ENCODE assay signal across 18 cellular contexts in the genomic region with DNA sequence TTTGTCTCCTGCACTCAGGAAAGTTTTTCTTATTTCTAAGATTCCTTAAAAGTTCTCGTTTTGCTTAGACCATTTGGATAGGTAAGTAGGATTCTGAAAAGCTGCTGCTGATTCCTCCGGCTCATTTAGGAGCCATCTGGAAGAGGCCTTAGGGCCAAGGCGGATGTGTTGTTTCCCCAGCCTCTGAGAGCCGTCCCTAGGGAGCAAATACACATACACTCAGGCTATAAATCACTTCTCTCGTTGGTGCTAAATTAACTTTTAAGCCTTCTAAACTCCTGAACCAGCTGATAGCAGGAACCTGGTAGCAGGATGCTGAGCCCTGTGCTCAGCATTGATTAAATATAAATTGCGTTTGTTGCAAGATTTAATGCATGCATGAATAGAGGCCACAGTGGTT.
A peak's percentile ranks its signal among the peaks of the same experiment; 100 is the strongest.
DNase-seq lines count a peak whose midpoint lies in the region; ATAC-seq, FAIRE-seq and TF ChIP-seq lines count a peak whose summit lies in the region.
"Had no signal": no experiment of that assay in that cellular context is flagged by ENCODE, and none has a peak within 500 bp of the region (broad histone marks: within the 10 kb centered on the region; RNA-seq: fewer than 3 reads in every experiment).

No MANE protein-coding gene starts in this region.

- H3K27ac ChIP-seq in K562 (ENCODE audit: extremely low read depth, low read depth, low read length), result no peak overlapping the region

- no peak overlapping the region for H3K4me3 Mint-ChIP-seq in progenitor cell of endocrine pancreas (ENCODE audit: low read depth)
- no peak overlapping the region for H3K4me3 Mint-ChIP-seq in effector memory CD8-positive, alpha-beta T cell
- H3K4me3 Mint-ChIP-seq: activated CD4-positive, alpha-beta T cell treated with anti-CD3 and anti-CD28 coated beads for 36 hours; T-cell had no signal

- no peaks in the 10 kb centered on the region for H3K36me3 Mint-ChIP-seq in progenitor cell of endocrine pancreas (ENCODE audit: insufficient read depth)
- no peaks in the 10 kb centered on the region for H3K36me3 Mint-ChIP-seq in effector memory CD8-positive, alpha-beta T cell (ENCODE audit: insufficient read depth)
- H3K36me3 Mint-ChIP-seq: T-cell had no signal

- no peaks in the 10 kb centered on the region for H3K36me3 ChIP-seq in K562 (ENCODE audit: control insufficient read depth, insufficient read depth, low read length)
- H3K36me3 ChIP-seq: adrenal gland had no signal

- H3K4me1 ChIP-seq in K562 (replicated peaks in 1 of 2; ENCODE audit: control insufficient read depth in 2 of 2, insufficient read depth in 2 of 2, low read length in 2 of 2), result no peaks in the 10 kb centered on the region; a peak in 1 of 5 replicates
- H3K4me1 ChIP-seq: adrenal gland had no signal

- POLR2A ChIA-PET in K562 (lab: Yijun Ruan, JAX), result no interaction called here

- no peaks in the 10 kb centered on the region for H3K27me3 Mint-ChIP-seq in progenitor cell of endocrine pancreas
- peaks cover 0 to 8% of the 10 kb centered on the region in 2 donors for H3K27me3 Mint-ChIP-seq in effector memory CD8-positive, alpha-beta T cell
- H3K27me3 Mint-ChIP-seq: activated CD4-positive, alpha-beta T cell treated with anti-CD3 and anti-CD28 coated beads for 36 hours had no signal

- ATAC-seq in K562 (no peak), GM21825 (IDR thresholded peaks at IDR 0.05; ENCODE audit: unreplicated experiment) (no peak)
- ATAC-seq in effector memory CD8-positive, alpha-beta T cell (replicated peaks), result no peak
- ATAC-seq: activated CD4-positive, alpha-beta T cell treated with anti-CD3 and anti-CD28 coated beads for 36 hours; T-cell had no signal

- H3K9me1 ChIP-seq in K562 (ENCODE audit: control insufficient read depth, insufficient read depth, low read length), result no peaks in the 10 kb centered on the region

- no peaks in the 10 kb centered on the region for H3K9me3 Mint-ChIP-seq in progenitor cell of endocrine pancreas (ENCODE audit: low read depth)
- H3K9me3 Mint-ChIP-seq in effector memory CD8-positive, alpha-beta T cell, result no peaks in the 10 kb centered on the region
- H3K9me3 Mint-ChIP-seq: T-cell had no signal

- CTCF ChIA-PET in K562 (lab: Yijun Ruan, JAX; ENCODE audit: low intra/inter-chr PET ratio), result no interaction called here

- DNase-seq in NCI-H1092 treated with DMSO at 0.1 percent for 48 hours (lab: John Stamatoyannopoulos, UW), result peak; percentile 14
- no peak for DNase-seq in NCI-H1092 (lab: John Stamatoyannopoulos, UW)
- DNase-seq in NCI-H1436 treated with DMSO at 0.1 percent for 48 hours (lab: John Stamatoyannopoulos, UW), result peak; percentile 57
- DNase-seq in K562 (ENCODE audit: extremely low read depth in 1 of 4, low spot score in 3 of 4), result no peak
- DNase-seq in progenitor cell of endocrine pancreas (ENCODE audit: low spot score, unreplicated experiment), result no peak
- no peak for DNase-seq in GM13977 (ENCODE audit: low spot score)
- no peak for DNase-seq in effector memory CD8-positive, alpha-beta T cell
- DNase-seq: 8988T; activated CD4-positive, alpha-beta T cell treated with anti-CD3 and anti-CD28 coated beads for 36 hours; activated T-cell treated with anti-CD3 and anti-CD28 coated beads, Interleukin-2, amount 50 U/mL, for 1 hour; adrenal gland; IMR-90; mammary epithelial cell; NCI-H1105 treated with DMSO at 0.1 percent for 48 hours; occipital lobe; stimulated activated CD4-positive, alpha-beta T cell treated with anti-CD3 and anti-CD28 coated beads, Interleukin-12 subunit alpha, Interleukin-12 subunit beta, amount 100 ng/mL, for 4 hours; T-cell had no signal

- in situ Hi-C loops in K562 (cut with MboI) (no loop called here), GM13977 (cut with MboI; ENCODE audit: low pct_unique_long_range_greater_than_20kb, low sequenced_read_pairs, unreplicated experiment) (no loop called here)

- H4K20me1 ChIP-seq in K562 (replicated peaks; ENCODE audit: control insufficient read depth, insufficient read depth, low read length), result peaks cover 4% of the 10 kb centered on the region; the same call in 1 of the 2 replicates

- WGBS in K562 (ENCODE audit: insufficient coverage, low coverage, missing lambda C conversion rate), result 11% methylated on average over 6 of the region's 6 CpGs

- no peaks in the 10 kb centered on the region for H3K9me3 ChIP-seq in K562 (replicated peaks; ENCODE audit: control insufficient read depth, insufficient read depth, low read depth, low read length)
- H3K9me3 ChIP-seq: adrenal gland had no signal

- H2AFZ ChIP-seq in K562 (ENCODE audit: low read depth, low read length), result no peak overlapping the region

- no peak for FAIRE-seq in K562 (lab: Jason Lieb, UNC)

- no peak overlapping the region for H3K9ac ChIP-seq in K562 (ENCODE audit: insufficient read depth in 1 of 2, low read depth in 2 of 2, low read length in 2 of 2)

- BruUV-seq in K562 (replicated peaks; lab: Mats Ljungman, UMichigan), result no TSS peak

- H3K4me3 ChIP-seq in K562, result no peak overlapping the region
- H3K4me3 ChIP-seq: adrenal gland had no signal

- intact Hi-C loops in K562 (cut with micrococcal nuclease), result no loop called here

- no peaks in the 10 kb centered on the region for H3K79me2 ChIP-seq in K562 (ENCODE audit: control insufficient read depth, insufficient read depth, low read length)

- no peaks in the 10 kb centered on the region for H3K27me3 ChIP-seq in K562 (ENCODE audit: control insufficient read depth in 2 of 2, insufficient read depth in 2 of 2, low read length in 2 of 2)
- H3K27me3 ChIP-seq: adrenal gland had no signal

- no peak for TF ChIP-seq CTCF in K562 (IDR thresholded peaks at IDR 0.05 in 2 of 3, conservative IDR thresholded peaks at IDR 0.05 in 1 of 3; ENCODE audit: insufficient read depth in 2 of 3, low read depth in 1 of 3, low read length in 3 of 3)
- TF ChIP-seq CTCF in progenitor cell of endocrine pancreas (IDR thresholded peaks at IDR 0.05; ENCODE audit: unreplicated experiment), result no peak
- no peak for TF ChIP-seq CTCF in GM13977 (IDR thresholded peaks at IDR 0.05; ENCODE audit: extremely low read depth, insufficient read depth, missing control alignments)

- H3K4me2 ChIP-seq in K562 (ENCODE audit: insufficient read depth, low read length), result no peak overlapping the region

- no peak for TF ChIP-seq EP300 in K562 (IDR thresholded peaks at IDR 0.05; ENCODE audit: low read length)

- no peak for TF ChIP-seq RAD21 in K562 (CRISPR knock-in tag; conservative IDR thresholded peaks at IDR 0.05 in 1 of 2, IDR thresholded peaks at IDR 0.05 in 1 of 2)

- peak overlapping the region; percentile 70 for H3K27ac Mint-ChIP-seq in progenitor cell of endocrine pancreas
- no peak overlapping the region for H3K27ac Mint-ChIP-seq in effector memory CD8-positive, alpha-beta T cell
- H3K27ac Mint-ChIP-seq: activated CD4-positive, alpha-beta T cell treated with anti-CD3 and anti-CD28 coated beads for 36 hours; T-cell had no signal

- TF ChIP-seq POLR2A in K562 (conservative IDR thresholded peaks at IDR 0.05), result no peak

- H3K4me1 Mint-ChIP-seq in progenitor cell of endocrine pancreas (ENCODE audit: low read depth), result peaks cover 4% of the 10 kb centered on the region
- H3K4me1 Mint-ChIP-seq in effector memory CD8-positive, alpha-beta T cell (ENCODE audit: low read depth in 2 of 2), result no peaks in the 10 kb centered on the region
- H3K4me1 Mint-ChIP-seq: activated CD4-positive, alpha-beta T cell treated with anti-CD3 and anti-CD28 coated beads for 36 hours; T-cell had no signal

TF ChIP-seq in K562, 482 proteins besides CTCF, POLR2A, EP300 and RAD21:
- TF ChIP-seq, protein P1, sequence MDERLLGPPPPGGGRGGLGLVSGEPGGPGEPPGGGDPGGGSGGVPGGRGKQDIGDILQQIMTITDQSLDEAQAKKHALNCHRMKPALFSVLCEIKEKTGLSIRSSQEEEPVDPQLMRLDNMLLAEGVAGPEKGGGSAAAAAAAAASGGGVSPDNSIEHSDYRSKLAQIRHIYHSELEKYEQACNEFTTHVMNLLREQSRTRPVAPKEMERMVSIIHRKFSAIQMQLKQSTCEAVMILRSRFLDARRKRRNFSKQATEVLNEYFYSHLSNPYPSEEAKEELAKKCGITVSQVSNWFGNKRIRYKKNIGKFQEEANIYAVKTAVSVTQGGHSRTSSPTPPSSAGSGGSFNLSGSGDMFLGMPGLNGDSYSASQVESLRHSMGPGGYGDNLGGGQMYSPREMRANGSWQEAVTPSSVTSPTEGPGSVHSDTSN (CRISPR knock-in tag; IDR thresholded peaks at IDR 0.05; ENCODE audit: low read depth), result no peak
- TF ChIP-seq, protein P1 (tag; conservative IDR thresholded peaks at IDR 0.05; ENCODE audit: low read depth), result peak; percentile 48; the same call in 1 of the 2 replicates
- TF ChIP-seq MEIS2 (IDR thresholded peaks at IDR 0.05; ENCODE audit: partially characterized antibody) (peak; percentile 58), PYGO2 (tag; IDR thresholded peaks at IDR 0.05) (no peak)

Comparison
In these comparisons a context has a peak if more than half of its experiments do, and no peak if none do; other contexts are left out.
1. DNase-seq: peak in NCI-H1092 treated with DMSO at 0.1 percent for 48 hours (single experiment) and NCI-H1436 treated with DMSO at 0.1 percent for 48 hours (single experiment); none in NCI-H1092 (single experiment), K562 (0 of 4), progenitor cell of endocrine pancreas (single experiment), GM13977 (single experiment) and effector memory CD8-positive, alpha-beta T cell (0 of 3).